19 cellular contexts compared by ENCODE assay signal in the genomic region with DNA sequence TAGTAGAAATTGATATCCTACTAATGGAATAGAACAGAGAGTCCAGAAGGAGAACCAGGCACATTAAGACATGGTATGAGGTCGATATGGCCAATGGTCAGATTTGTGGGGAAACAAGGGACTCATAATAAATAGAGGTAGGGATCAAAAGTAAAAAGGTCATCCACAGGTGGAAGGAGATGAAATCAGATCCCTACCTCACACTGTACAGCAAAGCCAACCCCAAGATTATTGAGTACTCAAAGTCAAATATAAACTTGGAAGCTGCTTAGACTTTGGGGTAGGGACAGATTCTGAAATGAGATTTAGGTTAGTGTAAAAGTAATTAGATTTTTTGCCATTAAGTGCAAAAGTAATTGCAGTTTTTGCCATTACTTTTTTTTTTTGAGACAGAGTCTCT. TPM values are rescaled to one million over a fixed set of nuclear protein-coding genes. Genes with fewer than 3 reads are reported as not detected.
DNase-seq lines count a peak whose midpoint lies in the region; ATAC-seq, FAIRE-seq and TF ChIP-seq lines count a peak whose summit lies in the region.
"Had no signal": no experiment of that assay in that cellular context is flagged by ENCODE, and none has a peak within 500 bp of the region (broad histone marks: within the 10 kb centered on the region; RNA-seq: fewer than 3 reads in every experiment).

No MANE protein-coding gene starts in this region.

- peaks cover 60% of the 10 kb centered on the region for H3K4me1 Mint-ChIP-seq in Caco-2 (ENCODE audit: low read depth, unreplicated experiment)
- H3K4me1 Mint-ChIP-seq in activated T-cell treated with anti-CD3 and anti-CD28 coated beads, Interleukin-2, amount 50 U/mL, for 4 hours (ENCODE audit: low read depth), result peaks cover 24% of the 10 kb centered on the region

- H3K4me3 Mint-ChIP-seq in Caco-2 (ENCODE audit: unreplicated experiment), result no peak overlapping the region
- H3K4me3 Mint-ChIP-seq in activated T-cell treated with anti-CD3 and anti-CD28 coated beads, Interleukin-2, amount 50 U/mL, for 4 hours, result no peak overlapping the region
- H3K4me3 Mint-ChIP-seq: B cell, H9 had no signal

- ATAC-seq in RWPE2 (ENCODE audit: low read depth) (no peak), right lobe of liver (no peak), left colon (no peak)
- ATAC-seq in activated T-cell treated with anti-CD3 and anti-CD28 coated beads, Interleukin-2, amount 50 U/mL, for 4 hours, result no peak
- ATAC-seq: A549 had no signal

- H3K36me3 ChIP-seq in Caco-2 (ENCODE audit: control insufficient read depth, insufficient read depth, low read length) (no peaks in the 10 kb centered on the region; the same call in 1 of the 2 replicates), RWPE2 (ENCODE audit: low read depth) (peaks cover 7% of the 10 kb centered on the region), right lobe of liver (no peaks in the 10 kb centered on the region), small intestine (ENCODE audit: control insufficient read depth in 2 of 2, insufficient read depth in 2 of 2, low read length in 2 of 2) (no peaks in the 10 kb centered on the region), osteoblast (ENCODE audit: insufficient read depth, low read length) (peaks cover 16% of the 10 kb centered on the region)

- FAIRE-seq in small intestine (lab: Jason Lieb, UNC), result no peak

- H3K27me3 ChIP-seq in Caco-2 (replicated peaks; ENCODE audit: control insufficient read depth, insufficient read depth, low read length), result no peaks in the 10 kb centered on the region
- H3K27me3 ChIP-seq in RWPE2 (ENCODE audit: insufficient read depth, poor library complexity, severe bottlenecking), result no peaks in the 10 kb centered on the region
- H3K27me3 ChIP-seq in right lobe of liver, result no peaks in the 10 kb centered on the region
- no peaks in the 10 kb centered on the region for H3K27me3 ChIP-seq in small intestine (ENCODE audit: control insufficient read depth in 2 of 2, insufficient read depth in 2 of 2, low read length in 2 of 2)
- H3K27me3 ChIP-seq in osteoblast (ENCODE audit: insufficient read depth, low read length), result no peaks in the 10 kb centered on the region

- H3K4me3 ChIP-seq in Caco-2 (ENCODE audit: low read depth, low read length) (no peak overlapping the region), RWPE2 (ENCODE audit: severe bottlenecking) (no peak overlapping the region), right lobe of liver (no peak overlapping the region), small intestine (ENCODE audit: low read depth in 1 of 2, low read length in 2 of 2) (no peak overlapping the region), osteoblast (ENCODE audit: insufficient read depth, low read length) (no peak overlapping the region)
- H3K4me3 ChIP-seq: A549, GM23248 had no signal

- TF ChIP-seq CTCF in Caco-2 (IDR thresholded peaks at IDR 0.05; ENCODE audit: insufficient read depth in 1 of 2, low read depth in 1 of 2, low read length in 1 of 2, severe bottlenecking in 1 of 2, unreplicated experiment in 1 of 2) (no peak), RWPE2 (IDR thresholded peaks at IDR 0.05; ENCODE audit: poor library complexity, severe bottlenecking) (no peak), right lobe of liver (IDR thresholded peaks at IDR 0.05) (no peak), osteoblast (IDR thresholded peaks at IDR 0.05; ENCODE audit: extremely low read depth, low read depth, low read length) (no peak)

- no peak overlapping the region for H3K4me2 ChIP-seq in osteoblast (ENCODE audit: insufficient read depth, low read length)

- WGBS in right lobe of liver (ENCODE audit: insufficient coverage, low coverage, low lambda C conversion rate, missing lambda C conversion rate), result 100% methylated on average over 1 of the region's 1 CpG
- 68 to 95% (median 76%) methylated on average over 1 of the region's 1 CpG for WGBS in small intestine, 3 donors

- H3K79me2 ChIP-seq in osteoblast (ENCODE audit: insufficient read depth, low read length), result peaks cover 94% of the 10 kb centered on the region

- H3K27ac ChIP-seq in RWPE2 (ENCODE audit: poor library complexity, severe bottlenecking), result peak overlapping the region; percentile 58
- peak overlapping the region; percentile 63 to 85 (median 84) for H3K27ac ChIP-seq in right lobe of liver
- peak overlapping the region; percentile 3 to 57 for H3K27ac ChIP-seq in small intestine (ENCODE audit: low read depth in 1 of 2, low read length in 1 of 2)
- H3K27ac ChIP-seq in osteoblast (ENCODE audit: low read depth, low read length), result no peak overlapping the region
- H3K27ac ChIP-seq: GM23248 had no signal

- H3K36me3 Mint-ChIP-seq in Caco-2 (ENCODE audit: insufficient read depth, unreplicated experiment), result peaks cover 92% of the 10 kb centered on the region
- H3K36me3 Mint-ChIP-seq in activated T-cell treated with anti-CD3 and anti-CD28 coated beads, Interleukin-2, amount 50 U/mL, for 4 hours (ENCODE audit: insufficient read depth), result peaks cover 40% of the 10 kb centered on the region

- BruUV-seq in Caco-2 (replicated peaks; lab: Mats Ljungman, UMichigan), result no TSS peak

- POLR2A ChIA-PET in Caco-2 (lab: Charles Lee), result no interaction called here

- H3K9me3 ChIP-seq in Caco-2 (peaks cover 13% of the 10 kb centered on the region), RWPE2 (ENCODE audit: severe bottlenecking) (no peaks in the 10 kb centered on the region), right lobe of liver (no peaks in the 10 kb centered on the region), small intestine (ENCODE audit: control insufficient read depth, low read depth) (no peaks in the 10 kb centered on the region), osteoblast (ENCODE audit: low read depth, low read length) (no peaks in the 10 kb centered on the region)
- H3K9me3 ChIP-seq: A549 had no signal

- peaks cover 68% of the 10 kb centered on the region for H4K20me1 ChIP-seq in osteoblast (ENCODE audit: insufficient read depth, low read length)

- CTCF ChIA-PET in Caco-2 (lab: Charles Lee), result no interaction called here

- H3K4me1 ChIP-seq in Caco-2 (peaks cover 44% of the 10 kb centered on the region), RWPE2 (ENCODE audit: insufficient read depth, poor library complexity, severe bottlenecking) (peaks cover 15% of the 10 kb centered on the region), right lobe of liver (peaks cover 0 to 13% (median 4%) of the 10 kb centered on the region in 4 donors), small intestine (ENCODE audit: control insufficient read depth in 2 of 2, insufficient read depth in 1 of 2, low read depth in 1 of 2, low read length in 1 of 2) (peaks cover 0 to 3% of the 10 kb centered on the region in 2 donors), osteoblast (ENCODE audit: insufficient read depth, low read length) (no peaks in the 10 kb centered on the region)

- H3K9me3 Mint-ChIP-seq in Caco-2 (ENCODE audit: unreplicated experiment), result no peaks in the 10 kb centered on the region
- H3K9me3 Mint-ChIP-seq in activated T-cell treated with anti-CD3 and anti-CD28 coated beads, Interleukin-2, amount 50 U/mL, for 4 hours, result no peaks in the 10 kb centered on the region

- no peaks in the 10 kb centered on the region for H3K27me3 Mint-ChIP-seq in Caco-2 (ENCODE audit: insufficient read depth, unreplicated experiment)
- no peaks in the 10 kb centered on the region for H3K27me3 Mint-ChIP-seq in activated T-cell treated with anti-CD3 and anti-CD28 coated beads, Interleukin-2, amount 50 U/mL, for 4 hours (ENCODE audit: low read depth)
- H3K27me3 Mint-ChIP-seq: B cell, IgD-negative memory B cell had no signal

- no peak for DNase-seq in Caco-2
- DNase-seq in RWPE2 (ENCODE audit: low spot score), result no peak
- DNase-seq in right lobe of liver, result no peak
- DNase-seq in small intestine, result no peak
- DNase-seq in activated T-cell treated with anti-CD3 and anti-CD28 coated beads, Interleukin-2, amount 50 U/mL, for 4 hours, result no peak
- DNase-seq in osteoblast (ENCODE audit: insufficient read length, low spot score, missing footprints), result no peak
- DNase-seq in left colon, result no peak
- DNase-seq: DMS79, GM23248, H9, Karpas-422, MV-4-11, NCI-H187, NCI-H446, NCI-H526, SHP77 had no signal

- H3K27ac Mint-ChIP-seq in Caco-2 (ENCODE audit: unreplicated experiment), result peak overlapping the region; percentile 99
- H3K27ac Mint-ChIP-seq: B cell, IgD-negative memory B cell had no signal

- intact Hi-C loops in Caco-2 (cut with micrococcal nuclease; ENCODE audit: unreplicated experiment), result loop anchor here (5.0 kb wide), 1 partner anchor 48 kb away; no protein-coding TSS in a partner anchor
- intact Hi-C loops in right lobe of liver (cut with DNase I), result no loop called here
- intact Hi-C loops in left colon (cut with DNase I, micrococcal nuclease), result no loop called here

- TF ChIP-seq POLR2A in right lobe of liver (IDR thresholded peaks at IDR 0.05), result no peak

- no peak overlapping the region for H2AFZ ChIP-seq in osteoblast (ENCODE audit: low read length)
- H2AFZ ChIP-seq: GM23248 had no signal

RNA-seq across cellular contexts. Expression of a gene that starts 40.7 kb away (rescaled TPM):
- 34.3 and 38.8 TPM in 2 replicates for total RNA-seq in Caco-2 (2022)
- 1 to 10 TPM; 3.7 to 7.3 (median 6.4) TPM for total RNA-seq in right lobe of liver
- polyA plus RNA-seq in small intestine, result 1 to 10 TPM; 4.3 to 8.7 (median 8.1) TPM
- 10 to 100 TPM; 11.8 to 16.3 (median 11.9) TPM for total RNA-seq in activated T-cell treated with anti-CD3 and anti-CD28 coated beads, Interleukin-2, amount 50 U/mL, for 4 hours
- total RNA-seq in osteoblast, result 3.8 and 4.7 TPM in 2 replicates
- 10 to 100 TPM; 14.9 to 16.8 TPM for total RNA-seq in left colon
